8 cellular contexts compared by ENCODE assay signal in the genomic region with DNA sequence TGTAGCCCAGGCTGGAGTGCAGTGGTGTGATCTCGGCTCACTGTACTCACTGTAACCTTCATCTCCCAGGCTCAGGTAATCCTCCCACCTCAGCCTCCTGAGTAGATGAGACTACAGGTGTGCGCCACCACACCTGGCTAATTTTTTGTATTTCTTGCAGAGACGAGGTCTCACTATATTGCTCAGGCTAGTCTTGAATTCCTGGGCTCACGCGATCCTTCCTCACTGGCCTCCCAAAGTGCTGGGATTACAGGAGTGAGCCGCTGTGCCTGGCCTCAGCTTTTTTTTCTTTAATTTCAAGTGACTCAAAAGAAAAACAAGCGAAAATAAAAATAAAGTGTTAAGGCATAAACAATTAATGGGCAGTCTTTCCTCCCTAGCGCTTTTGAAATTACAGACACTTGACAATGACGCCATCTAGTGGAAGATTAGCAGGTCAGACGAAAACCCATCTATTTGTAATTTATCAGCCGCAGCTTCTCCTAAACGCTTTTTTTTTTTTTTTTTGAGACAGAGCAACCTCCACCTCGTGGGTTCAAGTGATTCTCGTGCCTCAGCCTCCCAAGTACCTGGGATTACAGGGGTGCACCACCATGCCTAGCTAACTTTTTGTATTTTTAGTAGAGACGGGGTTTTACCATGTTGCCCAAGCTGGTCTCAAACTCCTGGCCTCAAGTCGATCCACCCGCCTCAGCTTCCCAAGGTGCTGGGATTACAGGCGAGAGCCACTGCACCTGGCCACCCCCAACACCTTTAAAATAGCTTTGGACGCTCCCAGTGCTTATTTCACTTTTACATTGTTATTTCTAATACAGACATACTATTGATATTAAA. TPM values are rescaled to one million over a fixed set of nuclear protein-coding genes. Genes with fewer than 3 reads are reported as not detected.
DNase-seq lines count a peak whose midpoint lies in the region; ATAC-seq and TF ChIP-seq lines count a peak whose summit lies in the region.

No MANE protein-coding gene starts in this region.

- no peaks in the 10 kb centered on the region for H3K9me3 Mint-ChIP-seq in activated naive CD8-positive, alpha-beta T cell treated with anti-CD3 and anti-CD28 coated beads for 36 hours

- TF ChIP-seq RAD21 in Ishikawa (IDR thresholded peaks at IDR 0.05; ENCODE audit: low read depth), result peak; percentile 90

- H3K27me3 ChIP-seq in left lung (no peaks in the 10 kb centered on the region), upper lobe of left lung (no peaks in the 10 kb centered on the region)

- H3K27me3 Mint-ChIP-seq in activated naive CD8-positive, alpha-beta T cell treated with anti-CD3 and anti-CD28 coated beads for 36 hours, result no peaks in the 10 kb centered on the region

- H3K27ac ChIP-seq in left lung, result no peak overlapping the region
- no peak overlapping the region for H3K27ac ChIP-seq in upper lobe of left lung

- intact Hi-C loops in left lung (cut with DNase I), result loop anchor here in 1 of 2 donors (5.0 kb wide), 2 partner anchors 96 to 111 kb away; no protein-coding TSS in a partner anchor

- TF ChIP-seq CTCF in left lung (IDR thresholded peaks at IDR 0.05), result peak; percentile 66 to 75
- TF ChIP-seq CTCF in upper lobe of left lung (IDR thresholded peaks at IDR 0.05), result peak; percentile 46 to 78 (median 74)

- ATAC-seq in left lung (peak; percentile 77), upper lobe of left lung (ENCODE audit: low FRiP score in 2 of 2) (peak; percentile 73 to 81), GM19463 (IDR thresholded peaks at IDR 0.05; ENCODE audit: unreplicated experiment) (no peak)

- no peaks in the 10 kb centered on the region for H3K36me3 ChIP-seq in left lung
- H3K36me3 ChIP-seq in upper lobe of left lung, result no peaks in the 10 kb centered on the region

- TF ChIP-seq EP300 in Ishikawa (IDR thresholded peaks at IDR 0.05; ENCODE audit: borderline replicate concordance), result no peak
- no peak for TF ChIP-seq EP300 in upper lobe of left lung (IDR thresholded peaks at IDR 0.05)

- no peak overlapping the region for H3K4me3 Mint-ChIP-seq in activated naive CD8-positive, alpha-beta T cell treated with anti-CD3 and anti-CD28 coated beads for 36 hours

- 31 to 32% methylated on average over 19 of the region's 19 CpGs for WGBS in upper lobe of left lung, 2 donors

- DNase-seq in DMS114 treated with DMSO at 0.1 percent for 48 hours (lab: John Stamatoyannopoulos, UW; ENCODE audit: unreplicated experiment) (peak; percentile 70), NOMO-1 treated with dmso at 0.1 percent for 144 hours (lab: John Stamatoyannopoulos, UW; ENCODE audit: unreplicated experiment) (peak; percentile 46), cerebellar cortex (ENCODE audit: low spot score) (peak; percentile 81), left lung (no peak), upper lobe of left lung (no peak)
- no peak for DNase-seq in activated naive CD8-positive, alpha-beta T cell treated with anti-CD3 and anti-CD28 coated beads for 36 hours

- peaks cover 0 to 24% of the 10 kb centered on the region in 2 donors for H3K4me1 ChIP-seq in left lung
- H3K4me1 ChIP-seq in upper lobe of left lung, result peaks cover 0 to 15% (median 11%) of the 10 kb centered on the region in 4 donors

- no peak overlapping the region for H3K27ac Mint-ChIP-seq in activated naive CD8-positive, alpha-beta T cell treated with anti-CD3 and anti-CD28 coated beads for 36 hours

- H3K4me1 Mint-ChIP-seq in activated naive CD8-positive, alpha-beta T cell treated with anti-CD3 and anti-CD28 coated beads for 36 hours, result peaks cover 2% of the 10 kb centered on the region

- no peak overlapping the region for H3K4me3 ChIP-seq in left lung
- H3K4me3 ChIP-seq in upper lobe of left lung, result no peak overlapping the region

- no peaks in the 10 kb centered on the region for H3K36me3 Mint-ChIP-seq in activated naive CD8-positive, alpha-beta T cell treated with anti-CD3 and anti-CD28 coated beads for 36 hours

- no peak for TF ChIP-seq POLR2A in upper lobe of left lung (IDR thresholded peaks at IDR 0.05)

- H3K9me3 ChIP-seq in left lung (no peaks in the 10 kb centered on the region), upper lobe of left lung (no peaks in the 10 kb centered on the region)

TF ChIP-seq in Ishikawa, 13 proteins besides CTCF, POLR2A, EP300 and RAD21:
- TF ChIP-seq FOXM1 (IDR thresholded peaks at IDR 0.05; ENCODE audit: borderline replicate concordance, low read depth), result no peak
- TF ChIP-seq, protein P1, sequence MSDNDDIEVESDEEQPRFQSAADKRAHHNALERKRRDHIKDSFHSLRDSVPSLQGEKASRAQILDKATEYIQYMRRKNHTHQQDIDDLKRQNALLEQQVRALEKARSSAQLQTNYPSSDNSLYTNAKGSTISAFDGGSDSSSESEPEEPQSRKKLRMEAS (IDR thresholded peaks at IDR 0.05), result no peak
- no peak for TF ChIP-seq NFIC (IDR thresholded peaks at IDR 0.05)
- TF ChIP-seq, protein P2, sequence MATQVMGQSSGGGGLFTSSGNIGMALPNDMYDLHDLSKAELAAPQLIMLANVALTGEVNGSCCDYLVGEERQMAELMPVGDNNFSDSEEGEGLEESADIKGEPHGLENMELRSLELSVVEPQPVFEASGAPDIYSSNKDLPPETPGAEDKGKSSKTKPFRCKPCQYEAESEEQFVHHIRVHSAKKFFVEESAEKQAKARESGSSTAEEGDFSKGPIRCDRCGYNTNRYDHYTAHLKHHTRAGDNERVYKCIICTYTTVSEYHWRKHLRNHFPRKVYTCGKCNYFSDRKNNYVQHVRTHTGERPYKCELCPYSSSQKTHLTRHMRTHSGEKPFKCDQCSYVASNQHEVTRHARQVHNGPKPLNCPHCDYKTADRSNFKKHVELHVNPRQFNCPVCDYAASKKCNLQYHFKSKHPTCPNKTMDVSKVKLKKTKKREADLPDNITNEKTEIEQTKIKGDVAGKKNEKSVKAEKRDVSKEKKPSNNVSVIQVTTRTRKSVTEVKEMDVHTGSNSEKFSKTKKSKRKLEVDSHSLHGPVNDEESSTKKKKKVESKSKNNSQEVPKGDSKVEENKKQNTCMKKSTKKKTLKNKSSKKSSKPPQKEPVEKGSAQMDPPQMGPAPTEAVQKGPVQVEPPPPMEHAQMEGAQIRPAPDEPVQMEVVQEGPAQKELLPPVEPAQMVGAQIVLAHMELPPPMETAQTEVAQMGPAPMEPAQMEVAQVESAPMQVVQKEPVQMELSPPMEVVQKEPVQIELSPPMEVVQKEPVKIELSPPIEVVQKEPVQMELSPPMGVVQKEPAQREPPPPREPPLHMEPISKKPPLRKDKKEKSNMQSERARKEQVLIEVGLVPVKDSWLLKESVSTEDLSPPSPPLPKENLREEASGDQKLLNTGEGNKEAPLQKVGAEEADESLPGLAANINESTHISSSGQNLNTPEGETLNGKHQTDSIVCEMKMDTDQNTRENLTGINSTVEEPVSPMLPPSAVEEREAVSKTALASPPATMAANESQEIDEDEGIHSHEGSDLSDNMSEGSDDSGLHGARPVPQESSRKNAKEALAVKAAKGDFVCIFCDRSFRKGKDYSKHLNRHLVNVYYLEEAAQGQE (IDR thresholded peaks at IDR 0.05; ENCODE audit: low read depth), result no peak
- TF ChIP-seq ZBTB7A (IDR thresholded peaks at IDR 0.05; ENCODE audit: low read depth), result no peak
- no peak for TF ChIP-seq TEAD4 (IDR thresholded peaks at IDR 0.05)
- no peak for TF ChIP-seq TAF1 (IDR thresholded peaks at IDR 0.05; ENCODE audit: low read depth)
- no peak for TF ChIP-seq TCF12 (IDR thresholded peaks at IDR 0.05; ENCODE audit: low read depth)
- no peak for TF ChIP-seq EGR1 (IDR thresholded peaks at IDR 0.05)
- TF ChIP-seq CREB1 (IDR thresholded peaks at IDR 0.05; ENCODE audit: low read depth), result no peak
- no peak for TF ChIP-seq YY1 (IDR thresholded peaks at IDR 0.05; ENCODE audit: low read depth)
- TF ChIP-seq CEBPB (IDR thresholded peaks at IDR 0.05), result no peak

RNA-seq across cellular contexts. Expression of a gene that starts 28.1 kb away (rescaled TPM):
- total RNA-seq in left lung (100 to 1,000 TPM; 308 to 476 TPM), upper lobe of left lung (100 to 1,000 TPM; 142 to 635 (median 351) TPM)
- 10 to 100 TPM; 35.6 to 37.6 TPM for total RNA-seq in activated naive CD8-positive, alpha-beta T cell treated with anti-CD3 and anti-CD28 coated beads for 36 hours

RNA-seq across cellular contexts. Expression of a gene that starts 30.2 kb away (rescaled TPM):
- total RNA-seq in left lung, result 10 to 100 TPM; 17.3 to 34.4 TPM
- total RNA-seq in upper lobe of left lung, result 10 to 100 TPM in 3 of 6 donors, 1 to 10 TPM in 3; 6.3 to 22.9 (median 10.2) TPM
- under 1 TPM; 0.49 to 0.68 TPM for total RNA-seq in activated naive CD8-positive, alpha-beta T cell treated with anti-CD3 and anti-CD28 coated beads for 36 hours

Comparison
In these comparisons a context has a peak if more than half of its experiments do, and no peak if none do; other contexts are left out.
1. DNase-seq: peak in DMS114 treated with DMSO at 0.1 percent for 48 hours (single experiment), NOMO-1 treated with dmso at 0.1 percent for 144 hours (single experiment) and cerebellar cortex (single experiment); none in left lung (0 of 2), upper lobe of left lung (0 of 2) and activated naive CD8-positive, alpha-beta T cell treated with anti-CD3 and anti-CD28 coated beads for 36 hours (single experiment).
2. RNA of a gene that starts 30.2 kb away (total RNA-seq): 17.3 to 34.4 TPM in left lung and 6.3 to 22.9 TPM in upper lobe of left lung; 0.49 to 0.68 TPM in activated naive CD8-positive, alpha-beta T cell treated with anti-CD3 and anti-CD28 coated beads for 36 hours; every median in the first group is over 4 times any median in the second.